ENCODE assay signal across 8 cellular contexts in genomic region chr16:75516189-75516966, GRCh38. TPM values are rescaled to one million over a fixed set of nuclear protein-coding genes. Genes with fewer than 3 reads are reported as not detected.
DNase-seq lines count a peak whose midpoint lies in the region; ATAC-seq and TF ChIP-seq lines count a peak whose summit lies in the region.
"Not testable (repeated sequence)": the region's sequence is repeated elsewhere in the genome, so short reads cannot be mapped to it uniquely, and the experiment has no call there.

No MANE protein-coding gene starts in this region.

- not testable (repeated sequence) for H3K27me3 ChIP-seq in GM06990 (replicated peaks; ENCODE audit: control insufficient read depth, insufficient read depth, low read length); iPS-18a (ENCODE audit: control insufficient read depth, insufficient read depth, low read length); osteoblast (ENCODE audit: insufficient read depth, low read length); transverse colon

- H3K36me3 Mint-ChIP-seq in activated CD8-positive, alpha-beta memory T cell treated with anti-CD3 and anti-CD28 coated beads, Interleukin-2, amount 10 ng/mL, durations not matched to agents 7 days and 5 days = not testable (repeated sequence)

- peak; percentile 28 for ATAC-seq in HG02852 (IDR thresholded peaks at IDR 0.05; ENCODE audit: unreplicated experiment)
- peak; percentile 35 for ATAC-seq in activated CD8-positive, alpha-beta memory T cell treated with anti-CD3 and anti-CD28 coated beads, Interleukin-2, amount 10 ng/mL, durations not matched to agents 7 days and 5 days

- H4K20me1 ChIP-seq in osteoblast (ENCODE audit: insufficient read depth, low read length) = not testable (repeated sequence)

- TF ChIP-seq EP300 in transverse colon (IDR thresholded peaks at IDR 0.05; ENCODE audit: low read depth) = not testable (repeated sequence)

- peak overlapping the region; percentile 86 for H3K4me2 ChIP-seq in osteoblast (ENCODE audit: insufficient read depth, low read length)

- peak overlapping the region; percentile 91 for H2AFZ ChIP-seq in osteoblast (ENCODE audit: low read length)

- not testable (repeated sequence) for H3K79me2 ChIP-seq in osteoblast (ENCODE audit: insufficient read depth, low read length)

- H3K4me3 ChIP-seq in GM06990 (replicated peaks; ENCODE audit: low read depth, low read length) (peak overlapping the region; percentile 90), coronary artery (peak overlapping the region; percentile 78), iPS-18a (ENCODE audit: low read length) (peak overlapping the region; percentile 80), osteoblast (ENCODE audit: insufficient read depth, low read length) (peak overlapping the region; percentile 89), transverse colon (peak overlapping the region; percentile 80 to 98 (median 93))

- in situ Hi-C loops in transverse colon (cut with MboI; ENCODE audit: low pct_ligation_motif_present in 1 of 4, low pct_unique_long_range_greater_than_20kb in 1 of 4, low sequenced_read_pairs in 3 of 4) = not testable (repeated sequence)

- H3K4me1 Mint-ChIP-seq in activated CD8-positive, alpha-beta memory T cell treated with anti-CD3 and anti-CD28 coated beads, Interleukin-2, amount 10 ng/mL, durations not matched to agents 7 days and 5 days = not testable (repeated sequence)

- not testable (repeated sequence) for H3K9me3 ChIP-seq in iPS-18a (ENCODE audit: control insufficient read depth, low read depth, low read length); osteoblast (ENCODE audit: low read depth, low read length); transverse colon

- H3K27ac ChIP-seq in coronary artery = peak overlapping the region; percentile 91 to 98
- not testable (repeated sequence) for H3K27ac ChIP-seq in iPS-18a (ENCODE audit: low read length)
- H3K27ac ChIP-seq in osteoblast (ENCODE audit: low read depth, low read length) = peak overlapping the region; percentile 83
- peak overlapping the region; percentile 97 to 98 (median 98) for H3K27ac ChIP-seq in transverse colon

- TF ChIP-seq CTCF in GM06990 (IDR thresholded peaks at IDR 0.05; ENCODE audit: insufficient read depth, low read length, poor library complexity, severe bottlenecking); coronary artery (IDR thresholded peaks at IDR 0.05); osteoblast (IDR thresholded peaks at IDR 0.05; ENCODE audit: extremely low read depth, low read depth, low read length); transverse colon (IDR thresholded peaks at IDR 0.05): not testable (repeated sequence)

- not testable (repeated sequence) for TF ChIP-seq POLR2A in transverse colon (IDR thresholded peaks at IDR 0.05)

- peak overlapping the region; percentile 63 for H3K9ac ChIP-seq in iPS-18a (ENCODE audit: low read length)

- CTCF ChIA-PET in activated CD8-positive, alpha-beta memory T cell treated with anti-CD3 and anti-CD28 coated beads, Interleukin-2, amount 10 ng/mL, durations not matched to agents 7 days and 5 days (lab: Charles Lee) = interaction anchor here (0.8 to 3.7 kb wide), 35 partner anchors 9 to 317 kb away, joined by 3 to 24 read pairs (median 6); partner anchors contain the start of genes ADAT1, CFDP1, CHST6 and GABARAPL2

- H3K27me3 Mint-ChIP-seq in activated CD8-positive, alpha-beta memory T cell treated with anti-CD3 and anti-CD28 coated beads, Interleukin-2, amount 10 ng/mL, durations not matched to agents 7 days and 5 days = not testable (repeated sequence)

- H3K27ac Mint-ChIP-seq in activated CD8-positive, alpha-beta memory T cell treated with anti-CD3 and anti-CD28 coated beads, Interleukin-2, amount 10 ng/mL, durations not matched to agents 7 days and 5 days = peak overlapping the region; percentile 29

- not testable (repeated sequence) for H3K4me1 ChIP-seq in iPS-18a (ENCODE audit: control insufficient read depth, low read depth, low read length); osteoblast (ENCODE audit: insufficient read depth, low read length); transverse colon

- not testable (repeated sequence) for DNase-seq in GM06990 (ENCODE audit: extremely low read depth, insufficient read length); coronary artery (ENCODE audit: low spot score); osteoblast (ENCODE audit: insufficient read length, low spot score, missing footprints)
- peak; percentile 52 for DNase-seq in NCI-H82 (lab: John Stamatoyannopoulos, UW)
- DNase-seq in activated CD8-positive, alpha-beta memory T cell treated with anti-CD3 and anti-CD28 coated beads, Interleukin-2, amount 10 ng/mL, durations not matched to agents 7 days and 5 days = peak; percentile 42
- peak; percentile 34 for DNase-seq in transverse colon

- H3K4me3 Mint-ChIP-seq in activated CD8-positive, alpha-beta memory T cell treated with anti-CD3 and anti-CD28 coated beads, Interleukin-2, amount 10 ng/mL, durations not matched to agents 7 days and 5 days = peak overlapping the region; percentile 86

- WGBS in transverse colon (ENCODE audit: low coverage in 1 of 2), 2 donors = 12 to 51% methylated on average over 3 to 34 of the region's 42 CpGs

- not testable (repeated sequence) for H3K36me3 ChIP-seq in GM06990 (ENCODE audit: control insufficient read depth, insufficient read depth, low read length); iPS-18a (ENCODE audit: control insufficient read depth, low read depth, low read length); osteoblast (ENCODE audit: insufficient read depth, low read length); transverse colon

- intact Hi-C loops in transverse colon (cut with DNase I; ENCODE audit: low total_unique reads) = loop anchor here (5.0 kb wide), 1 partner anchor 44 kb away; no protein-coding TSS in a partner anchor

- H3K9me3 Mint-ChIP-seq in activated CD8-positive, alpha-beta memory T cell treated with anti-CD3 and anti-CD28 coated beads, Interleukin-2, amount 10 ng/mL, durations not matched to agents 7 days and 5 days (ENCODE audit: low read depth) = not testable (repeated sequence)

RNA-seq across cellular contexts. Expression of gene CHST5, which starts 19.5 kb away (rescaled TPM):
- under 1 TPM in 1 of 2 experiments, not detected in 1; 0.14 TPM for total RNA-seq in activated CD8-positive, alpha-beta memory T cell treated with anti-CD3 and anti-CD28 coated beads, Interleukin-2, amount 10 ng/mL, durations not matched to agents 7 days and 5 days
- total RNA-seq in osteoblast (under 0.01 TPM in 1 of 2 replicates, not detected in the other), transverse colon (10 to 100 TPM; 17.6 to 52.0 (median 33.8) TPM)

RNA-seq across cellular contexts. Expression of gene CHST6, which starts 21.1 kb away (rescaled TPM):
- under 1 TPM in 1 of 2 experiments, not detected in 1; 0.05 TPM for total RNA-seq in activated CD8-positive, alpha-beta memory T cell treated with anti-CD3 and anti-CD28 coated beads, Interleukin-2, amount 10 ng/mL, durations not matched to agents 7 days and 5 days
- 1.1 and 1.5 TPM in 2 replicates for total RNA-seq in osteoblast
- total RNA-seq in transverse colon = 1 to 10 TPM; 1.7 to 3.7 (median 2.9) TPM

RNA-seq across cellular contexts. Expression of gene TMEM231, which starts 39.7 kb away (rescaled TPM):
- total RNA-seq in activated CD8-positive, alpha-beta memory T cell treated with anti-CD3 and anti-CD28 coated beads, Interleukin-2, amount 10 ng/mL, durations not matched to agents 7 days and 5 days = 1 to 10 TPM; 2.9 to 3.2 TPM
- total RNA-seq in osteoblast = 17.0 and 22.4 TPM in 2 replicates
- total RNA-seq in transverse colon = 10 to 100 TPM in 1 of 4 donors, 1 to 10 TPM in 3; 1.5 to 12.5 (median 5.3) TPM

RNA-seq across cellular contexts. Expression of gene GABARAPL2, which starts 49.8 kb away (rescaled TPM):
- 10 to 100 TPM; 59.9 to 70.8 TPM for total RNA-seq in activated CD8-positive, alpha-beta memory T cell treated with anti-CD3 and anti-CD28 coated beads, Interleukin-2, amount 10 ng/mL, durations not matched to agents 7 days and 5 days
- 32.9 and 36.8 TPM in 2 replicates for total RNA-seq in osteoblast
- total RNA-seq in transverse colon = 100 to 1,000 TPM in 1 of 4 donors, 10 to 100 TPM in 3; 40.0 to 128 (median 81.3) TPM

RNA-seq across cellular contexts. Expression of gene TMEM170A, which starts 51.9 kb away (rescaled TPM):
- 10 to 100 TPM; 31.1 to 33.7 TPM for total RNA-seq in activated CD8-positive, alpha-beta memory T cell treated with anti-CD3 and anti-CD28 coated beads, Interleukin-2, amount 10 ng/mL, durations not matched to agents 7 days and 5 days
- 11.6 and 13.6 TPM in 2 replicates for total RNA-seq in osteoblast
- 10 to 100 TPM; 16.5 to 96.7 (median 49.2) TPM for total RNA-seq in transverse colon

Comparison
In these comparisons a context has a peak if more than half of its experiments do, and no peak if none do; other contexts are left out.
1. RNA of gene CHST5, which starts 19.5 kb away (total RNA-seq): 17.6 to 52.0 TPM in transverse colon; 0.14 TPM in activated CD8-positive, alpha-beta memory T cell treated with anti-CD3 and anti-CD28 coated beads, Interleukin-2, amount 10 ng/mL, durations not matched to agents 7 days and 5 days and under 0.01 TPM in osteoblast; every median in the first group is over 10 times any median in the second.
2. Peak in every context shown above with its lines, with median percentiles within 50 percentile points of each other: H3K4me3 ChIP-seq.